ENCODE assay signal across 15 cellular contexts in the genomic region with DNA sequence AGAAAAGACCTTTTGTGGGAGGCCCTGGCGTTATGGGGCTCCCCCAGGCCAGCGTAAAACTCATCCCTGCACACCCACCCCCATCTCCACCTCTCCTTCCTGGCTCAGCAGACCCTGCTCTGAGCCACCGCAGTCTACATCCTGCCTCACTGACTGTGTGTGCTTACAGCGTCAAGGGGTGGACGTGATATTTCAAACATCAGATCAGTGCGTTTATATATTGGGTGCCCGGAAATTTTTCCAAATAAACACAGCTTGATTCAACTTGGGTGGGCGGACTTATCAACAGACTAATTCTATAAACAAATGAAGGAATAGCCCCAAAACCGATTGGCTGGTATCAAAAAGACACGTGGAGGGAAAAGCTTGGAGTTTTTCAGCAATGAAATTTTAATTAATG. TPM values are rescaled to one million over a fixed set of nuclear protein-coding genes. Genes with fewer than 3 reads are reported as not detected.
DNase-seq lines count a peak whose midpoint lies in the region; ATAC-seq and TF ChIP-seq lines count a peak whose summit lies in the region.
"Had no signal": no experiment of that assay in that cellular context is flagged by ENCODE, and none has a peak within 500 bp of the region (broad histone marks: within the 10 kb centered on the region; RNA-seq: fewer than 3 reads in every experiment).

No MANE protein-coding gene starts in this region.

- no peak overlapping the region for H3K4ac ChIP-seq in mesendoderm (ENCODE audit: low read depth, low read length)

- no peaks in the 10 kb centered on the region for H3K9me3 ChIP-seq in SK-N-SH
- H3K9me3 ChIP-seq: thyroid gland had no signal

- H3K79me2 ChIP-seq in SK-N-SH (ENCODE audit: insufficient read depth) (peaks cover 90% of the 10 kb centered on the region), mesendoderm (ENCODE audit: control insufficient read depth, insufficient read depth, low read length) (no peaks in the 10 kb centered on the region)

- no peaks in the 10 kb centered on the region for H3K9me2 ChIP-seq in SK-N-SH

- no peak overlapping the region for H3K27ac Mint-ChIP-seq in type B pancreatic cell

- H4K8ac ChIP-seq in mesendoderm (ENCODE audit: low read depth, low read length), result no peak overlapping the region

- H3K27ac ChIP-seq in SK-N-SH (ENCODE audit: low read depth in 2 of 2, low read length in 1 of 2) (peak overlapping the region in 1 of 2 experiments; percentile 96; a peak in 2 of 4 replicates), mesendoderm (ENCODE audit: low read depth, low read length) (no peak overlapping the region)
- H3K27ac ChIP-seq: 22Rv1, KMS-11 had no signal

- DNase-seq in SK-N-SH (no peak), dermis blood vessel endothelial cell (peak; percentile 74), mesendoderm (peak; percentile 24), type B pancreatic cell (ENCODE audit: extremely low spot score, unreplicated experiment) (peak; percentile 55), GM03348 (ENCODE audit: low spot score) (no peak)
- DNase-seq: activated effector memory CD4-positive, alpha-beta T cell treated with Interleukin-2 at 50 U/mL for 16 hours; DMS79; effector memory CD4-positive, alpha-beta T cell; NCI-H2107; thyroid gland had no signal

- no peaks in the 10 kb centered on the region for H3K36me3 ChIP-seq in SK-N-SH (replicated peaks in 1 of 2; ENCODE audit: control insufficient read depth in 1 of 2, insufficient read depth in 2 of 2, low read length in 1 of 2)
- H3K36me3 ChIP-seq in mesendoderm (ENCODE audit: control insufficient read depth, insufficient read depth, low read length), result no peaks in the 10 kb centered on the region
- H3K36me3 ChIP-seq: thyroid gland had no signal

- no peak overlapping the region for H2BK15ac ChIP-seq in mesendoderm (replicated peaks; ENCODE audit: low read depth)

- H3K4me1 Mint-ChIP-seq in type B pancreatic cell (ENCODE audit: unreplicated experiment), result peaks cover 29% of the 10 kb centered on the region

- H3K9ac ChIP-seq in SK-N-SH, result peak overlapping the region; percentile 83
- H3K9ac ChIP-seq in mesendoderm (ENCODE audit: low read length), result no peak overlapping the region
- H3K9ac ChIP-seq: KMS-11 had no signal

- H3K4me3 ChIP-seq in SK-N-SH (ENCODE audit: low read depth in 2 of 2, low read length in 1 of 2), result no peak overlapping the region; a peak in 1 of 4 replicates
- H3K4me3 ChIP-seq in mesendoderm (ENCODE audit: low read length), result no peak overlapping the region
- H3K4me3 ChIP-seq: thyroid gland had no signal

- H2BK5ac ChIP-seq in mesendoderm (ENCODE audit: low read length), result no peak overlapping the region

- ATAC-seq in SK-N-SH treated with all-trans-retinoic acid at 6 μM for 48 hours, result no peak
- no peak for ATAC-seq in HG02798 (IDR thresholded peaks at IDR 0.05; ENCODE audit: poor library complexity, unreplicated experiment)
- ATAC-seq in HG03095 (IDR thresholded peaks at IDR 0.05; ENCODE audit: unreplicated experiment), result no peak

- peaks cover 11% of the 10 kb centered on the region for H3K36me3 Mint-ChIP-seq in type B pancreatic cell

- peaks cover 50% of the 10 kb centered on the region for H3F3A ChIP-seq in SK-N-SH (replicated peaks; ENCODE audit: insufficient read depth)

- peak overlapping the region; percentile 92 for H3K4me2 ChIP-seq in SK-N-SH
- no peak overlapping the region for H3K4me2 ChIP-seq in mesendoderm (ENCODE audit: low read length)
- H3K4me2 ChIP-seq: KMS-11 had no signal

- H2AK5ac ChIP-seq in mesendoderm (ENCODE audit: low read length), result no peak overlapping the region

- TF ChIP-seq EP300 in SK-N-SH (IDR thresholded peaks at IDR 0.05; ENCODE audit: borderline replicate concordance in 1 of 2, low read depth in 1 of 2, low read length in 1 of 2), result no peak

- H2BK120ac ChIP-seq in mesendoderm (ENCODE audit: low read depth, low read length), result no peak overlapping the region

- H2AFZ ChIP-seq in SK-N-SH (ENCODE audit: low read depth), result no peak overlapping the region

- H3K79me1 ChIP-seq in mesendoderm (ENCODE audit: low read length), result no peaks in the 10 kb centered on the region

- no peak overlapping the region for H3K56ac ChIP-seq in mesendoderm (ENCODE audit: low read length)

- TF ChIP-seq CTCF in SK-N-SH (IDR thresholded peaks at IDR 0.05), result no peak
- TF ChIP-seq CTCF in type B pancreatic cell (conservative IDR thresholded peaks at IDR 0.05), result no peak

- TF ChIP-seq RAD21 in SK-N-SH (IDR thresholded peaks at IDR 0.05; ENCODE audit: low read length), result no peak

- H3K4me3 Mint-ChIP-seq in type B pancreatic cell, result peak overlapping the region; percentile 69

- 61% methylated on average over 10 of the region's 10 CpGs for WGBS in SK-N-SH (ENCODE audit: low lambda C conversion rate)
- WGBS in mesendoderm (ENCODE audit: extremely low coverage, insufficient coverage, low lambda C conversion rate), result no CpG with 5 or more reads among the region's 10 CpGs

- H3K9me3 Mint-ChIP-seq in type B pancreatic cell, result no peaks in the 10 kb centered on the region

- H3K23ac ChIP-seq in mesendoderm (ENCODE audit: low read length), result no peak overlapping the region

- CTCF ChIA-PET in SK-N-SH (lab: Yijun Ruan, JAX), result interaction anchor here (1.0 to 1.2 kb wide), 2 partner anchors 14 to 485 kb away, joined by 3 read pairs; no protein-coding TSS in a partner anchor

- no peak overlapping the region for H3K18ac ChIP-seq in mesendoderm (ENCODE audit: low read length)

- H3K4me1 ChIP-seq in SK-N-SH (ENCODE audit: control insufficient read depth in 1 of 2, insufficient read depth in 2 of 2, low read depth in 1 of 2, low read length in 1 of 2), result peaks cover 0 to 26% of the 10 kb centered on the region in 2 experiments; a peak in 2 of 4 replicates
- peaks cover 8% of the 10 kb centered on the region for H3K4me1 ChIP-seq in mesendoderm (ENCODE audit: control insufficient read depth, low read depth, low read length)

- no peaks in the 10 kb centered on the region for H4K20me1 ChIP-seq in SK-N-SH (ENCODE audit: insufficient read depth)

- POLR2A ChIA-PET in SK-N-SH (lab: Yijun Ruan, JAX), result no interaction called here

- H4K5ac ChIP-seq in mesendoderm (ENCODE audit: low read length), result no peak overlapping the region

- H3K27me3 ChIP-seq in SK-N-SH (ENCODE audit: insufficient read depth), result no peaks in the 10 kb centered on the region
- H3K27me3 ChIP-seq in mesendoderm (ENCODE audit: insufficient read depth, low read length, poor library complexity), result peaks cover 69% of the 10 kb centered on the region

- H3K27me3 Mint-ChIP-seq in type B pancreatic cell, result peaks cover 90% of the 10 kb centered on the region

TF ChIP-seq in SK-N-SH, 30 proteins besides CTCF, POLR2A, EP300 and RAD21:
- no peak for TF ChIP-seq NFIC (IDR thresholded peaks at IDR 0.05; ENCODE audit: borderline replicate concordance)

TF ChIP-seq in SK-N-SH treated with all-trans-retinoic acid at 6 μM for 48 hours, 23 proteins besides CTCF, POLR2A, EP300 and RAD21 (continues in another document):
- TF ChIP-seq TCF4 (CRISPR knock-in tag; IDR thresholded peaks at IDR 0.05; ENCODE audit: borderline replicate concordance) (no peak), RARB (CRISPR knock-in tag; IDR thresholded peaks at IDR 0.05) (no peak), ZFP30 (CRISPR knock-in tag; IDR thresholded peaks at IDR 0.05) (no peak), ZNF565 (CRISPR knock-in tag; conservative IDR thresholded peaks at IDR 0.05; ENCODE audit: low read depth) (no peak), ZC3H10 (CRISPR knock-in tag; IDR thresholded peaks at IDR 0.05) (no peak), ARNTL (CRISPR knock-in tag; IDR thresholded peaks at IDR 0.05; ENCODE audit: borderline replicate concordance, low read depth) (no peak), ISL1 (CRISPR knock-in tag; IDR thresholded peaks at IDR 0.05) (no peak), GLIS3 (CRISPR knock-in tag; IDR thresholded peaks at IDR 0.05) (no peak), TOX (CRISPR knock-in tag; IDR thresholded peaks at IDR 0.05; ENCODE audit: borderline replicate concordance) (no peak), OSR1 (CRISPR knock-in tag; IDR thresholded peaks at IDR 0.05) (no peak)
- TF ChIP-seq, protein P1, sequence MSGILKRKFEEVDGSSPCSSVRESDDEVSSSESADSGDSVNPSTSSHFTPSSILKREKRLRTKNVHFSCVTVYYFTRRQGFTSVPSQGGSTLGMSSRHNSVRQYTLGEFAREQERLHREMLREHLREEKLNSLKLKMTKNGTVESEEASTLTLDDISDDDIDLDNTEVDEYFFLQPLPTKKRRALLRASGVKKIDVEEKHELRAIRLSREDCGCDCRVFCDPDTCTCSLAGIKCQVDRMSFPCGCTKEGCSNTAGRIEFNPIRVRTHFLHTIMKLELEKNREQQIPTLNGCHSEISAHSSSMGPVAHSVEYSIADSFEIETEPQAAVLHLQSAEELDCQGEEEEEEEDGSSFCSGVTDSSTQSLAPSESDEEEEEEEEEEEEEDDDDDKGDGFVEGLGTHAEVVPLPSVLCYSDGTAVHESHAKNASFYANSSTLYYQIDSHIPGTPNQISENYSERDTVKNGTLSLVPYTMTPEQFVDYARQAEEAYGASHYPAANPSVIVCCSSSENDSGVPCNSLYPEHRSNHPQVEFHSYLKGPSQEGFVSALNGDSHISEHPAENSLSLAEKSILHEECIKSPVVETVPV (CRISPR knock-in tag; IDR thresholded peaks at IDR 0.05), result no peak

RNA-seq across cellular contexts. Expression of a gene that starts 0.3 kb away (rescaled TPM):
- 2.5 and 2.8 TPM in 2 replicates for polyA plus RNA-seq in SK-N-SH (2012; rRNA removed)
- polyA plus RNA-seq in SK-N-SH (2012; cell fraction: cytosol; rRNA removed), result 1.7 and 2.3 TPM in 2 replicates
- 5.7 and 15.3 TPM in 2 replicates for polyA plus RNA-seq in SK-N-SH (2012; cell fraction: nucleus; rRNA removed)
- total RNA-seq in dermis blood vessel endothelial cell (0.68 and 2.2 TPM in 2 replicates), type B pancreatic cell (ENCODE audit: low replicate concordance) (1.5 and 2.2 TPM in 2 replicates)
- 0.27 TPM for polyA plus RNA-seq in mesendoderm (2013, experiment 1 of 2)
- 0.35 TPM for polyA plus RNA-seq in mesendoderm (2013, experiment 2 of 2)

RNA-seq across cellular contexts. Expression of a gene that starts 11.4 kb away (rescaled TPM):
- polyA plus RNA-seq in SK-N-SH (2012; rRNA removed), result 0.37 and 1.3 TPM in 2 replicates
- 1.1 TPM in 2 replicates for polyA plus RNA-seq in SK-N-SH (2012; cell fraction: cytosol; rRNA removed)
- polyA plus RNA-seq in SK-N-SH (2012; cell fraction: nucleus; rRNA removed), result 2.0 TPM in 2 replicates
- total RNA-seq in dermis blood vessel endothelial cell (2.2 and 8.1 TPM in 2 replicates), type B pancreatic cell (ENCODE audit: low replicate concordance) (5.5 and 11.3 TPM in 2 replicates)
- 1.7 TPM for polyA plus RNA-seq in mesendoderm (2013, experiment 1 of 2)
- 1.7 TPM for polyA plus RNA-seq in mesendoderm (2013, experiment 2 of 2)

RNA-seq across cellular contexts. Expression of a gene that starts 23.0 kb away (rescaled TPM):
- polyA plus RNA-seq in SK-N-SH (2012; rRNA removed), result 15.6 and 18.7 TPM in 2 replicates
- 5.6 and 8.7 TPM in 2 replicates for polyA plus RNA-seq in SK-N-SH (2012; cell fraction: cytosol; rRNA removed)
- polyA plus RNA-seq in SK-N-SH (2012; cell fraction: nucleus; rRNA removed), result 61.2 and 70.2 TPM in 2 replicates
- total RNA-seq in dermis blood vessel endothelial cell, result 14.5 and 17.7 TPM in 2 replicates
- 5.5 TPM for polyA plus RNA-seq in mesendoderm (2013, experiment 1 of 2)
- polyA plus RNA-seq in mesendoderm (2013, experiment 2 of 2), result 6.0 TPM
- total RNA-seq in type B pancreatic cell (ENCODE audit: low replicate concordance), result 18.2 and 20.2 TPM in 2 replicates

Comparison
In these comparisons a context has a peak if more than half of its experiments do, and no peak if none do; other contexts are left out.
1. DNase-seq: peak in dermis blood vessel endothelial cell (single experiment), mesendoderm (single experiment) and type B pancreatic cell (single experiment); none in SK-N-SH (single experiment) and GM03348 (single experiment).